In the genomic region with DNA sequence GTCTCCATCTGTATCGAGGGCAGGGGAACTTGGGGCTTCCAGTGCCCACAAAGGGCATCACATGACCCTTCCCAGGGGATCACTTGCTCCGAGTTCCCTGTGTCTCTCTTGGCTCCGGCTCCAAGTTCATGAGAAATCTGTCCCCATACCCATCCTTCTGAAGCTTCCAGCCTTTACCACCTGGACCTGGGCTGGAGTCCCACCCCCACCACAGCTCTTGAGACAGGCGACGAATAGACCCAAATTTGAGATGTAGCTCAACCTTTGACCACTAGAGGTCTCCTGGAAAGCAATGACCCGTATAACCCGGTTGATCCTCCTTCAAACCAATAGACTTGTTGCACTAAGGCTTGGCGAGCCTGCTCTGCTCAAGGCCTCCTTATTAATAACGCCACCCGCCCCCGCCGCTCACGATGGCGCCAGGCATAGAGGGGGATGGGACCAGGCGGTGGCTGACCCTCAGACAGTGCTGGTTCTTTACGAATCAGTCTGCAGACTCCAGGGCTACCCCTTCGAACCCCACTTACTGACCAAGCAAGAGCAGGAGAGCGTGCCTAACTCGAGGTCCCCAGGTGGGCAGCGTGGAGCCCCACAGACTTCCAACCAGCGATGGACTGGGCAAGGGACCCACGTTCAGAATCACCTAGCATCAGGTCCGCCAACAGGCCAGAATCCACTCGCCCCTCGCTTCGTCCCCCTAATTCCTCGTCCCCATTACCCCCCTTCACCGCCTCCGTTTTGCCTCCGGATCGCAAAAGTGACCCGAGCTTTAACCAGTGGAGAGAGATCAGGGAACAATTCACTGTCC, we compare ENCODE assay signal across 8 cellular contexts. TPM values are rescaled to one million over a fixed set of nuclear protein-coding genes. Genes with fewer than 3 reads are reported as not detected.
DNase-seq lines count a peak whose midpoint lies in the region; ATAC-seq, FAIRE-seq and TF ChIP-seq lines count a peak whose summit lies in the region.

No MANE protein-coding gene starts in this region.

- H3K9me3 ChIP-seq in K562 (replicated peaks; ENCODE audit: control insufficient read depth, insufficient read depth, low read depth, low read length) (no peaks in the 10 kb centered on the region), iPS-15b (ENCODE audit: control insufficient read depth, insufficient read depth, low read length) (no peaks in the 10 kb centered on the region), sigmoid colon (no peaks in the 10 kb centered on the region)

- intact Hi-C loops in K562 (cut with micrococcal nuclease) (loop anchor here (1.0 to 5.0 kb wide), 2 partner anchors 145 to 348 kb away; no protein-coding TSS in a partner anchor), sigmoid colon (cut with DNase I) (no loop called here)

- peak overlapping the region; percentile 34; the same call in 1 of the 2 replicates for H3K4me2 ChIP-seq in K562 (ENCODE audit: insufficient read depth, low read length)

- no peaks in the 10 kb centered on the region for H3K27me3 ChIP-seq in K562 (ENCODE audit: control insufficient read depth in 2 of 2, insufficient read depth in 2 of 2, low read length in 2 of 2)
- H3K27me3 ChIP-seq in iPS-15b (ENCODE audit: control insufficient read depth, insufficient read depth, low read length): peaks cover 38% of the 10 kb centered on the region
- no peaks in the 10 kb centered on the region for H3K27me3 ChIP-seq in sigmoid colon

- POLR2A ChIA-PET in K562 (lab: Yijun Ruan, JAX): interaction anchor here (0.5 to 1.5 kb wide), 9 partner anchors 10 to 1237 kb away, joined by 3 to 4 read pairs (median 3); no protein-coding TSS in a partner anchor

- H3K9ac ChIP-seq in K562 (ENCODE audit: insufficient read depth in 1 of 2, low read depth in 2 of 2, low read length in 2 of 2): peak overlapping the region in 1 of 2 experiments; percentile 33; a peak in 2 of 4 replicates
- no peak overlapping the region for H3K9ac ChIP-seq in iPS-15b (ENCODE audit: low read depth, low read length)

- TF ChIP-seq EP300 in K562 (IDR thresholded peaks at IDR 0.05; ENCODE audit: low read length) (no peak), sigmoid colon (IDR thresholded peaks at IDR 0.05) (no peak)

- no peaks in the 10 kb centered on the region for H3K79me2 ChIP-seq in K562 (ENCODE audit: control insufficient read depth, insufficient read depth, low read length)

- peaks cover 6 to 24% of the 10 kb centered on the region in 2 experiments for H3K4me1 ChIP-seq in K562 (replicated peaks in 1 of 2; ENCODE audit: control insufficient read depth in 2 of 2, insufficient read depth in 2 of 2, low read length in 2 of 2)
- H3K4me1 ChIP-seq in iPS-15b (ENCODE audit: control insufficient read depth, insufficient read depth, low read length): peaks cover 9% of the 10 kb centered on the region
- H3K4me1 ChIP-seq in sigmoid colon: peaks cover 0 to 34% (median 20%) of the 10 kb centered on the region in 4 donors

- 49% methylated on average over 32 of the region's 32 CpGs for WGBS in K562 (ENCODE audit: insufficient coverage, low coverage, missing lambda C conversion rate)
- 38 to 57% methylated on average over 32 of the region's 32 CpGs for WGBS in sigmoid colon, 2 donors

- H3K27ac ChIP-seq in K562 (ENCODE audit: extremely low read depth, low read depth, low read length): no peak overlapping the region
- H3K27ac ChIP-seq in sigmoid colon: peak overlapping the region in 3 of 4 donors; percentile 30 to 98 (median 36)

- FAIRE-seq in K562 (lab: Jason Lieb, UNC): peak; percentile 89

- BruUV-seq in K562 (replicated peaks; lab: Mats Ljungman, UMichigan): no TSS peak

- TF ChIP-seq CTCF in K562 (IDR thresholded peaks at IDR 0.05 in 2 of 3, conservative IDR thresholded peaks at IDR 0.05 in 1 of 3; ENCODE audit: insufficient read depth in 2 of 3, low read depth in 1 of 3, low read length in 3 of 3) (peak; percentile 79 to 91 (median 80)), sigmoid colon (IDR thresholded peaks at IDR 0.05) (peak in 3 of 4 experiments; percentile 54 to 65 (median 55))

- peak overlapping the region; percentile 82 for H2AFZ ChIP-seq in K562 (ENCODE audit: low read depth, low read length)

- CTCF ChIA-PET in K562 (lab: Yijun Ruan, JAX; ENCODE audit: low intra/inter-chr PET ratio): interaction anchor here (0.6 to 1.5 kb wide), 5 partner anchors 130 to 385 kb away, joined by 3 to 4 read pairs (median 3); no protein-coding TSS in a partner anchor

- H3K9me1 ChIP-seq in K562 (ENCODE audit: control insufficient read depth, insufficient read depth, low read length): no peaks in the 10 kb centered on the region

- peak; percentile 39 to 71 for TF ChIP-seq RAD21 in K562 (CRISPR knock-in tag; conservative IDR thresholded peaks at IDR 0.05 in 1 of 2, IDR thresholded peaks at IDR 0.05 in 1 of 2)

- H3K4me3 ChIP-seq in K562 (no peak overlapping the region), iPS-15b (ENCODE audit: low read depth, low read length) (peak overlapping the region; percentile 74), sigmoid colon (peak overlapping the region in 3 of 4 donors; percentile 36 to 40 (median 37))

- in situ Hi-C loops in K562 (cut with MboI): no loop called here

- H3K36me3 ChIP-seq in K562 (ENCODE audit: control insufficient read depth, insufficient read depth, low read length): no peaks in the 10 kb centered on the region
- H3K36me3 ChIP-seq in iPS-15b (ENCODE audit: control insufficient read depth, insufficient read depth, low read length): no peaks in the 10 kb centered on the region
- no peaks in the 10 kb centered on the region for H3K36me3 ChIP-seq in sigmoid colon

- no peaks in the 10 kb centered on the region for H4K20me1 ChIP-seq in K562 (replicated peaks; ENCODE audit: control insufficient read depth, insufficient read depth, low read length)

- DNase-seq in EL (peak; percentile 71), HT-29 (ENCODE audit: low spot score) (peak; percentile 89), SKM-1 treated with dmso at 0.1 percent for 144 hours (lab: John Stamatoyannopoulos, UW; ENCODE audit: unreplicated experiment) (peak; percentile 75), K562 (ENCODE audit: extremely low read depth in 1 of 4, low spot score in 3 of 4) (peak; percentile 88 to 89 (median 88)), sigmoid colon (peak; percentile 73), NCI-H2029 treated with DMSO at 0.1 percent for 48 hours (lab: John Stamatoyannopoulos, UW) (no peak)

- ATAC-seq in GM21390 (IDR thresholded peaks at IDR 0.05; ENCODE audit: unreplicated experiment) (peak; percentile 56), K562 (peak; percentile 88)

- no peak for TF ChIP-seq POLR2A in K562 (conservative IDR thresholded peaks at IDR 0.05)
- TF ChIP-seq POLR2A in sigmoid colon (IDR thresholded peaks at IDR 0.05): no peak

TF ChIP-seq in K562, 482 proteins besides CTCF, POLR2A, EP300 and RAD21 (continues in another document):
- TF ChIP-seq POLR3G (IDR thresholded peaks at IDR 0.05; ENCODE audit: extremely low read depth, insufficient read length, insufficient replicate concordance): no peak
- peak; percentile 41; the same call in 1 of the 2 replicates for TF ChIP-seq CTBP1 (IDR thresholded peaks at IDR 0.05; ENCODE audit: borderline replicate concordance)
- TF ChIP-seq TOE1 (IDR thresholded peaks at IDR 0.05; ENCODE audit: borderline replicate concordance): peak; percentile 46; the same call in 1 of the 2 replicates
- no peak for TF ChIP-seq TOE1 (CRISPR knock-in tag; IDR thresholded peaks at IDR 0.05; ENCODE audit: borderline replicate concordance, low read depth)
- no peak for TF ChIP-seq ZNF212 (CRISPR knock-in tag; IDR thresholded peaks at IDR 0.05)
- TF ChIP-seq, protein P1, sequence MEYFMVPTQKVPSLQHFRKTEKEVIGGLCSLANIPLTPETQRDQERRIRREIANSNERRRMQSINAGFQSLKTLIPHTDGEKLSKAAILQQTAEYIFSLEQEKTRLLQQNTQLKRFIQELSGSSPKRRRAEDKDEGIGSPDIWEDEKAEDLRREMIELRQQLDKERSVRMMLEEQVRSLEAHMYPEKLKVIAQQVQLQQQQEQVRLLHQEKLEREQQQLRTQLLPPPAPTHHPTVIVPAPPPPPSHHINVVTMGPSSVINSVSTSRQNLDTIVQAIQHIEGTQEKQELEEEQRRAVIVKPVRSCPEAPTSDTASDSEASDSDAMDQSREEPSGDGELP (CRISPR knock-in tag; IDR thresholded peaks at IDR 0.05; ENCODE audit: borderline replicate concordance): no peak
- TF ChIP-seq, protein P2, sequence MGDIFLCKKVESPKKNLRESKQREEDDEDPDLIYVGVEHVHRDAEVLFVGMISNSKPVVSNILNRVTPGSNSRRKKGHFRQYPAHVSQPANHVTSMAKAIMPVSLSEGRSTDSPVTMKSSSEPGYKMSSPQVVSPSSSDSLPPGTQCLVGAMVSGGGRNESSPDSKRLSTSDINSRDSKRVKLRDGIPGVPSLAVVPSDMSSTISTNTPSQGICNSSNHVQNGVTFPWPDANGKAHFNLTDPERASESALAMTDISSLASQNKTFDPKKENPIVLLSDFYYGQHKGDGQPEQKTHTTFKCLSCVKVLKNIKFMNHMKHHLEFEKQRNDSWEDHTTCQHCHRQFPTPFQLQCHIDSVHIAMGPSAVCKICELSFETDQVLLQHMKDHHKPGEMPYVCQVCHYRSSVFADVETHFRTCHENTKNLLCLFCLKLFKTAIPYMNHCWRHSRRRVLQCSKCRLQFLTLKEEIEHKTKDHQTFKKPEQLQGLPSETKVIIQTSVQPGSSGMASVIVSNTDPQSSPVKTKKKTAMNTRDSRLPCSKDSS (IDR thresholded peaks at IDR 0.05; ENCODE audit: low read depth, partially characterized antibody): no peak

RNA-seq across cellular contexts. Expression of a gene that starts 4.4 kb away (rescaled TPM):
- 16.9 and 18.9 TPM in 2 replicates for total RNA-seq in HT-29 (2014; rRNA removed; shearing (Covaris generic))
- total RNA-seq in K562 (2011; cell fraction: chromatin; rRNA removed; ENCODE audit: low replicate concordance): 12.6 and 16.5 TPM in 2 replicates
- 6.3 and 6.4 TPM in 2 replicates for total RNA-seq in K562 (2011; cell fraction: nucleolus; rRNA removed)
- 7.4 and 9.8 TPM in 2 replicates for total RNA-seq in K562 (2011; cell fraction: nucleoplasm; rRNA removed)
- 1.4 and 2.1 TPM in 2 replicates for total RNA-seq in K562 (2014; rRNA removed)
- total RNA-seq in K562 (2014; rRNA removed; fragmentation: Illumina TruSeq; extraction: Trizol): 0.80 and 1.3 TPM in 2 replicates
- total RNA-seq in K562 (2015; rRNA removed; fragmentation: Illumina TruSeq; extraction: Trizol): 0.80 and 0.90 TPM in 2 replicates
- total RNA-seq in K562 (2021): 1.2 and 1.6 TPM in 2 replicates
- polyA plus RNA-seq in K562 (2011; rRNA removed): 0.57 and 1.5 TPM in 2 replicates
- 0.43 and 1.3 TPM in 2 replicates for polyA plus RNA-seq in K562 (2011; cell fraction: cytosol; rRNA removed)
- polyA plus RNA-seq in K562 (2011; cell fraction: nucleus; rRNA removed): 1.2 and 3.5 TPM in 2 replicates
- 0.61 and 0.71 TPM in 2 replicates for polyA plus RNA-seq in K562 (2012)
- 0.64 and 0.73 TPM in 2 replicates for polyA plus RNA-seq in K562 (2014; fragmentation: Illumina TruSeq; extraction: Trizol)
- 1 to 10 TPM in 1 of 2 experiments, under 1 TPM in 1; 0.62 to 1.3 TPM for polyA plus RNA-seq in K562 (2014; fragmentation: Nextera tagmentation; extraction: Ambion mirVana)
- polyA plus RNA-seq in K562 (2014; rRNA removed): 0.48 and 0.58 TPM in 2 replicates
- 4.2 and 11.6 TPM in 2 replicates for polyA minus RNA-seq in K562 (2011; rRNA and poly(A)+ RNA removed)
- 2.6 and 3.0 TPM in 2 replicates for polyA minus RNA-seq in K562 (2011; cell fraction: cytosol; rRNA and poly(A)+ RNA removed)
- 7.7 and 12.4 TPM in 2 replicates for polyA minus RNA-seq in K562 (2011; cell fraction: nucleus; rRNA and poly(A)+ RNA removed)
- total RNA-seq in sigmoid colon: 100 to 1,000 TPM in 1 of 4 donors, 10 to 100 TPM in 3; 29.6 to 109 (median 61.1) TPM
- polyA plus RNA-seq in sigmoid colon: 10 to 100 TPM in 1 of 3 donors, 1 to 10 TPM in 2; 2.3 to 13.6 (median 3.0) TPM
